8 cellular contexts compared by ENCODE assay signal in genomic region chr11:31870609-31871309, GRCh38. TPM values are rescaled to one million over a fixed set of nuclear protein-coding genes. Genes with fewer than 3 reads are reported as not detected.
DNase-seq lines count a peak whose midpoint lies in the region; ATAC-seq and TF ChIP-seq lines count a peak whose summit lies in the region.

No MANE protein-coding gene starts in this region.

- no peaks in the 10 kb centered on the region for H3K4me1 Mint-ChIP-seq in activated CD4-positive, alpha-beta T cell treated with anti-CD3 and anti-CD28 coated beads, Interleukin-2, amount 10 ng/mL, durations not matched to agents 7 days and 5 days
- no peaks in the 10 kb centered on the region for H3K4me1 Mint-ChIP-seq in stimulated activated memory B cell treated with anti-CD40 and anti-IgM and Interleukin-4, amounts not matched to agents 10 μg/mL and 1 μg/mL and 100 μg/mL, for 72 hours

- ATAC-seq in foreskin keratinocyte = peak; percentile 45
- no peak for ATAC-seq in stimulated activated memory B cell treated with anti-CD40 and anti-IgM and Interleukin-4, amounts not matched to agents 10 μg/mL and 1 μg/mL and 100 μg/mL, for 72 hours
- ATAC-seq in GM18873 (IDR thresholded peaks at IDR 0.05; ENCODE audit: low FRiP score, unreplicated experiment) = no peak

- no peak overlapping the region for H2BK120ac ChIP-seq in trophoblast cell (ENCODE audit: insufficient read depth, low read length, poor library complexity)

- POLR2A ChIA-PET in activated CD4-positive, alpha-beta T cell treated with anti-CD3 and anti-CD28 coated beads, Interleukin-2, amount 10 ng/mL, durations not matched to agents 7 days and 5 days (lab: Charles Lee) = no interaction called here

- H4K12ac ChIP-seq in trophoblast cell (ENCODE audit: low read depth, low read length) = no peak overlapping the region

- no peak for TF ChIP-seq POLR2A in NB4 (IDR thresholded peaks at IDR 0.05; ENCODE audit: extremely low read depth, insufficient read length)

- no peaks in the 10 kb centered on the region for H3K36me3 ChIP-seq in trophoblast cell (ENCODE audit: control insufficient read depth in 1 of 2, insufficient read depth in 2 of 2, low read length in 2 of 2)

- no peak overlapping the region for H4K91ac ChIP-seq in trophoblast cell (ENCODE audit: low read depth, low read length)

- no peak overlapping the region for H2AFZ ChIP-seq in trophoblast cell (ENCODE audit: insufficient read depth, low read length, poor library complexity)

- no peaks in the 10 kb centered on the region for H3K79me1 ChIP-seq in trophoblast cell (ENCODE audit: low read length)

- peak; percentile 64 for TF ChIP-seq CTCF in NB4 (IDR thresholded peaks at IDR 0.05; ENCODE audit: low read depth, low read length)
- TF ChIP-seq CTCF in foreskin keratinocyte (conservative IDR thresholded peaks at IDR 0.05) = peak; percentile 67

- H3K79me2 ChIP-seq in trophoblast cell (ENCODE audit: control insufficient read depth, insufficient read depth, low read length, poor library complexity) = no peaks in the 10 kb centered on the region

- H3K27me3 ChIP-seq in foreskin keratinocyte (peaks cover 22% of the 10 kb centered on the region), trophoblast cell (ENCODE audit: insufficient read depth, low read length) (no peaks in the 10 kb centered on the region)

- H3K4me3 Mint-ChIP-seq in activated CD4-positive, alpha-beta T cell treated with anti-CD3 and anti-CD28 coated beads, Interleukin-2, amount 10 ng/mL, durations not matched to agents 7 days and 5 days = no peak overlapping the region
- H3K4me3 Mint-ChIP-seq in stimulated activated memory B cell treated with anti-CD40 and anti-IgM and Interleukin-4, amounts not matched to agents 10 μg/mL and 1 μg/mL and 100 μg/mL, for 72 hours = no peak overlapping the region

- H3K4me1 ChIP-seq in foreskin keratinocyte = no peaks in the 10 kb centered on the region
- H3K4me1 ChIP-seq in trophoblast cell (ENCODE audit: control insufficient read depth in 1 of 2, insufficient read depth in 2 of 2, low read length in 2 of 2) = peaks cover 0 to 9% of the 10 kb centered on the region in 2 experiments

- no peaks in the 10 kb centered on the region for H3K9me3 ChIP-seq in trophoblast cell (ENCODE audit: insufficient read depth, low read depth, low read length)

- no peak overlapping the region for H2BK12ac ChIP-seq in trophoblast cell (ENCODE audit: low read length)

- CTCF ChIA-PET in activated CD4-positive, alpha-beta T cell treated with anti-CD3 and anti-CD28 coated beads, Interleukin-2, amount 10 ng/mL, durations not matched to agents 7 days and 5 days (lab: Charles Lee) = interaction anchor here (0.6 kb wide), 1 partner anchor 1741 kb away, joined by 3 read pairs; no protein-coding TSS in a partner anchor

- no peaks in the 10 kb centered on the region for H3K36me3 Mint-ChIP-seq in activated CD4-positive, alpha-beta T cell treated with anti-CD3 and anti-CD28 coated beads, Interleukin-2, amount 10 ng/mL, durations not matched to agents 7 days and 5 days (ENCODE audit: low read depth)
- no peaks in the 10 kb centered on the region for H3K36me3 Mint-ChIP-seq in stimulated activated memory B cell treated with anti-CD40 and anti-IgM and Interleukin-4, amounts not matched to agents 10 μg/mL and 1 μg/mL and 100 μg/mL, for 72 hours

- H3K23ac ChIP-seq in trophoblast cell (ENCODE audit: low read length) = no peak overlapping the region

- H4K8ac ChIP-seq in trophoblast cell (ENCODE audit: low read depth, low read length) = no peak overlapping the region

- DNase-seq in 8988T (peak; percentile 56), GM04504 (ENCODE audit: low read depth) (peak; percentile 8), NB4 (ENCODE audit: low read depth) (peak; percentile 66), foreskin keratinocyte (no peak), trophoblast cell (peak; percentile 38 to 65)
- DNase-seq in activated CD4-positive, alpha-beta T cell treated with anti-CD3 and anti-CD28 coated beads, Interleukin-2, amount 10 ng/mL, durations not matched to agents 7 days and 5 days = peak; percentile 26

- H2AK5ac ChIP-seq in trophoblast cell (ENCODE audit: low read length) = no peak overlapping the region

- no peak overlapping the region for H3K18ac ChIP-seq in trophoblast cell (ENCODE audit: low read length)

- no peak overlapping the region for H3K4ac ChIP-seq in trophoblast cell (ENCODE audit: low read depth, low read length)

- H2BK5ac ChIP-seq in trophoblast cell (ENCODE audit: low read depth, low read length, poor library complexity) = no peak overlapping the region

- H3K4me3 ChIP-seq in NB4 (ENCODE audit: low read depth, low read length) (no peak overlapping the region), trophoblast cell (ENCODE audit: low read depth, low read length) (no peak overlapping the region)

- H3K14ac ChIP-seq in trophoblast cell (ENCODE audit: low read length) = no peak overlapping the region

- H3K27ac ChIP-seq in foreskin keratinocyte (no peak overlapping the region), trophoblast cell (ENCODE audit: low read depth, low read length) (no peak overlapping the region)

- no peak overlapping the region for H3K9ac ChIP-seq in trophoblast cell (ENCODE audit: low read length)

- H3K27me3 Mint-ChIP-seq in activated CD4-positive, alpha-beta T cell treated with anti-CD3 and anti-CD28 coated beads, Interleukin-2, amount 10 ng/mL, durations not matched to agents 7 days and 5 days = peaks cover 26% of the 10 kb centered on the region
- peaks cover 36% of the 10 kb centered on the region for H3K27me3 Mint-ChIP-seq in stimulated activated memory B cell treated with anti-CD40 and anti-IgM and Interleukin-4, amounts not matched to agents 10 μg/mL and 1 μg/mL and 100 μg/mL, for 72 hours

- no CpG with 5 or more reads among the region's 13 CpGs for WGBS in trophoblast cell (ENCODE audit: extremely low coverage, insufficient coverage, insufficient read length)

- peak overlapping the region; percentile 45 for H3K4me2 ChIP-seq in trophoblast cell (ENCODE audit: low read length)

- no peaks in the 10 kb centered on the region for H3K9me3 Mint-ChIP-seq in activated CD4-positive, alpha-beta T cell treated with anti-CD3 and anti-CD28 coated beads, Interleukin-2, amount 10 ng/mL, durations not matched to agents 7 days and 5 days
- no peaks in the 10 kb centered on the region for H3K9me3 Mint-ChIP-seq in stimulated activated memory B cell treated with anti-CD40 and anti-IgM and Interleukin-4, amounts not matched to agents 10 μg/mL and 1 μg/mL and 100 μg/mL, for 72 hours

- H3K27ac Mint-ChIP-seq in activated CD4-positive, alpha-beta T cell treated with anti-CD3 and anti-CD28 coated beads, Interleukin-2, amount 10 ng/mL, durations not matched to agents 7 days and 5 days = no peak overlapping the region
- H3K27ac Mint-ChIP-seq in stimulated activated memory B cell treated with anti-CD40 and anti-IgM and Interleukin-4, amounts not matched to agents 10 μg/mL and 1 μg/mL and 100 μg/mL, for 72 hours = no peak overlapping the region

RNA-seq across cellular contexts. Expression of gene PAX6, which starts 59.6 kb away (rescaled TPM):
- total RNA-seq in activated CD4-positive, alpha-beta T cell treated with anti-CD3 and anti-CD28 coated beads, Interleukin-2, amount 10 ng/mL, durations not matched to agents 7 days and 5 days = not detected
- total RNA-seq in foreskin keratinocyte = not detected in 2 replicates
- 0.06 TPM in 1 of 2 replicates, not detected in the other for polyA plus RNA-seq in foreskin keratinocyte
- not detected in 2 replicates for polyA plus RNA-seq in trophoblast cell (2013)

Comparison
In these comparisons a context has a peak if more than half of its experiments do, and no peak if none do; other contexts are left out.
1. DNase-seq: peak in 8988T (single experiment), GM04504 (single experiment), NB4 (single experiment), activated CD4-positive, alpha-beta T cell treated with anti-CD3 and anti-CD28 coated beads, Interleukin-2, amount 10 ng/mL, durations not matched to agents 7 days and 5 days (single experiment) and trophoblast cell (2 of 2); none in foreskin keratinocyte (0 of 2).